ENCODE assay signal across 2 cellular contexts in the genomic region with DNA sequence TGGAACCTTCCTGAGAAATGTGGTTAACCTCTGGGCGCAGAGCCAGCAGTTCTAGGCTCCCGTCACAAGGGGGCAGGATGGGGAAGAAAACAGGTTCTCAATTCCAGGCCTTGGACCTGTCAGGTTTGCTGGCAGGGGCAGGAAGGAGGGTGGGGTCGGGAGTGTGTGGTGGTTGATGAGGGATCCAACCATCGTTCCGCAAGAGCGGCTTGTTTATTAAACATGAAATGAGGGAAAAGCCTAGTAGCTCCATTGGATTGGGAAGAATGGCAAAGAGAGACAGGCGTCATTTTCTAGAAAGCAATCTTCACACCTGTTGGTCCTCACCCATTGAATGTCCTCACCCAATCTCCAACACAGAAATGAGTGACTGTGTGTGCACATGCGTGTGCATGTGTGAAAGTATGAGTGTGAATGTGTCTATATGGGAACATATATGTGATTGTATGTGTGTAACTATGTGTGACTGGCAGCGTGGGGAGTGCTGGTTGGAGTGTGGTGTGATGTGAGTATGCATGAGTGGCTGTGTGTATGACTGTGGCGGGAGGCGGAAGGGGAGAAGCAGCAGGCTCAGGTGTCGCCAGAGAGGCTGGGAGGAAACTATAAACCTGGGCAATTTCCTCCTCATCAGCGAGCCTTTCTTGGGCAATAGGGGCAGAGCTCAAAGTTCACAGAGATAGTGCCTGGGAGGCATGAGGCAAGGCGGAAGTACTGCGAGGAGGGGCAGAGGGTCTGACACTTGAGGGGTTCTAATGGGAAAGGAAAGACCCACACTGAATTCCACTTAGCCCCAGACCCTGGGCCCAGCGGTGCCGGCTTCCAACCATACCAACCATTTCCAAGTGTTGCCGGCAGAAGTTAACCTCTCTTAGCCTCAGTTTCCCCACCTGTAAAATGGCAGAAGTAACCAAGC.
TF ChIP-seq lines count a peak whose summit lies in the region.

No MANE protein-coding gene starts in this region.

TF ChIP-seq in HEK293, 187 proteins besides CTCF, POLR2A, EP300 and RAD21 (continues in another document):
- TF ChIP-seq ZBTB17 (tag by site-specific recombination; IDR thresholded peaks at IDR 0.05) (peak; percentile 56), ZNF600 (tag by site-specific recombination; IDR thresholded peaks at IDR 0.05) (0 out of 2 replicates have a peak, but pooled peaks have one; percentile 45), ZNF558 (tag by site-specific recombination; IDR thresholded peaks at IDR 0.05) (peak; percentile 27; the same call in 1 of the 2 replicates), ZNF2 (tag by site-specific recombination; IDR thresholded peaks at IDR 0.05) (peak; percentile 96), ZNF624 (tag by site-specific recombination; IDR thresholded peaks at IDR 0.05) (no peak), ZNF654 (tag by site-specific recombination; IDR thresholded peaks at IDR 0.05; ENCODE audit: low read depth) (peak; percentile 86), ZNF24 (tag by site-specific recombination; IDR thresholded peaks at IDR 0.05) (peak; percentile 56; the same call in 1 of the 2 replicates), SCRT2 (tag by site-specific recombination; IDR thresholded peaks at IDR 0.05) (peak; percentile 98), SP7 (tag by site-specific recombination; IDR thresholded peaks at IDR 0.05) (peak; percentile 15; the same call in 1 of the 2 replicates), WT1 (tag by site-specific recombination; IDR thresholded peaks at IDR 0.05) (peak; percentile 68), ZNF114 (tag by site-specific recombination; IDR thresholded peaks at IDR 0.05) (no peak), ZSCAN30 (tag by site-specific recombination; IDR thresholded peaks at IDR 0.05) (peak; percentile 52; the same call in 1 of the 2 replicates), KLF1 (tag by site-specific recombination; IDR thresholded peaks at IDR 0.05) (peak; percentile 6; the same call in 1 of the 2 replicates), ZNF416 (tag by site-specific recombination; IDR thresholded peaks at IDR 0.05) (no peak), ZXDB (tag by site-specific recombination; IDR thresholded peaks at IDR 0.05) (peak; percentile 71), ZNF266 (tag by site-specific recombination; IDR thresholded peaks at IDR 0.05; ENCODE audit: low read depth) (no peak), HOXC10 (CRISPR knock-in tag; IDR thresholded peaks at IDR 0.05) (no peak), ZNF223 (tag by site-specific recombination; IDR thresholded peaks at IDR 0.05) (no peak)
- TF ChIP-seq, protein P1, sequence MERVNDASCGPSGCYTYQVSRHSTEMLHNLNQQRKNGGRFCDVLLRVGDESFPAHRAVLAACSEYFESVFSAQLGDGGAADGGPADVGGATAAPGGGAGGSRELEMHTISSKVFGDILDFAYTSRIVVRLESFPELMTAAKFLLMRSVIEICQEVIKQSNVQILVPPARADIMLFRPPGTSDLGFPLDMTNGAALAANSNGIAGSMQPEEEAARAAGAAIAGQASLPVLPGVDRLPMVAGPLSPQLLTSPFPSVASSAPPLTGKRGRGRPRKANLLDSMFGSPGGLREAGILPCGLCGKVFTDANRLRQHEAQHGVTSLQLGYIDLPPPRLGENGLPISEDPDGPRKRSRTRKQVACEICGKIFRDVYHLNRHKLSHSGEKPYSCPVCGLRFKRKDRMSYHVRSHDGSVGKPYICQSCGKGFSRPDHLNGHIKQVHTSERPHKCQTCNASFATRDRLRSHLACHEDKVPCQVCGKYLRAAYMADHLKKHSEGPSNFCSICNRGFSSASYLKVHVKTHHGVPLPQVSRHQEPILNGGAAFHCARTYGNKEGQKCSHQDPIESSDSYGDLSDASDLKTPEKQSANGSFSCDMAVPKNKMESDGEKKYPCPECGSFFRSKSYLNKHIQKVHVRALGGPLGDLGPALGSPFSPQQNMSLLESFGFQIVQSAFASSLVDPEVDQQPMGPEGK (tag by site-specific recombination; IDR thresholded peaks at IDR 0.05) = 0 out of 2 replicates have a peak, but pooled peaks have one; percentile 39
- TF ChIP-seq, protein P2, sequence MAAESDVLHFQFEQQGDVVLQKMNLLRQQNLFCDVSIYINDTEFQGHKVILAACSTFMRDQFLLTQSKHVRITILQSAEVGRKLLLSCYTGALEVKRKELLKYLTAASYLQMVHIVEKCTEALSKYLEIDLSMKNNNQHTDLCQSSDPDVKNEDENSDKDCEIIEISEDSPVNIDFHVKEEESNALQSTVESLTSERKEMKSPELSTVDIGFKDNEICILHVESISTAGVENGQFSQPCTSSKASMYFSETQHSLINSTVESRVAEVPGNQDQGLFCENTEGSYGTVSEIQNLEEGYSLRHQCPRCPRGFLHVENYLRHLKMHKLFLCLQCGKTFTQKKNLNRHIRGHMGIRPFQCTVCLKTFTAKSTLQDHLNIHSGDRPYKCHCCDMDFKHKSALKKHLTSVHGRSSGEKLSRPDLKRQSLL (tag by site-specific recombination; IDR thresholded peaks at IDR 0.05) = no peak
- TF ChIP-seq, protein P3, sequence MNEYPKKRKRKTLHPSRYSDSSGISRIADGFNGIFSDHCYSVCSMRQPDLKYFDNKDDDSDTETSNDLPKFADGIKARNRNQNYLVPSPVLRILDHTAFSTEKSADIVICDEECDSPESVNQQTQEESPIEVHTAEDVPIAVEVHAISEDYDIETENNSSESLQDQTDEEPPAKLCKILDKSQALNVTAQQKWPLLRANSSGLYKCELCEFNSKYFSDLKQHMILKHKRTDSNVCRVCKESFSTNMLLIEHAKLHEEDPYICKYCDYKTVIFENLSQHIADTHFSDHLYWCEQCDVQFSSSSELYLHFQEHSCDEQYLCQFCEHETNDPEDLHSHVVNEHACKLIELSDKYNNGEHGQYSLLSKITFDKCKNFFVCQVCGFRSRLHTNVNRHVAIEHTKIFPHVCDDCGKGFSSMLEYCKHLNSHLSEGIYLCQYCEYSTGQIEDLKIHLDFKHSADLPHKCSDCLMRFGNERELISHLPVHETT (tag by site-specific recombination; IDR thresholded peaks at IDR 0.05) = no peak
- TF ChIP-seq, protein P4, sequence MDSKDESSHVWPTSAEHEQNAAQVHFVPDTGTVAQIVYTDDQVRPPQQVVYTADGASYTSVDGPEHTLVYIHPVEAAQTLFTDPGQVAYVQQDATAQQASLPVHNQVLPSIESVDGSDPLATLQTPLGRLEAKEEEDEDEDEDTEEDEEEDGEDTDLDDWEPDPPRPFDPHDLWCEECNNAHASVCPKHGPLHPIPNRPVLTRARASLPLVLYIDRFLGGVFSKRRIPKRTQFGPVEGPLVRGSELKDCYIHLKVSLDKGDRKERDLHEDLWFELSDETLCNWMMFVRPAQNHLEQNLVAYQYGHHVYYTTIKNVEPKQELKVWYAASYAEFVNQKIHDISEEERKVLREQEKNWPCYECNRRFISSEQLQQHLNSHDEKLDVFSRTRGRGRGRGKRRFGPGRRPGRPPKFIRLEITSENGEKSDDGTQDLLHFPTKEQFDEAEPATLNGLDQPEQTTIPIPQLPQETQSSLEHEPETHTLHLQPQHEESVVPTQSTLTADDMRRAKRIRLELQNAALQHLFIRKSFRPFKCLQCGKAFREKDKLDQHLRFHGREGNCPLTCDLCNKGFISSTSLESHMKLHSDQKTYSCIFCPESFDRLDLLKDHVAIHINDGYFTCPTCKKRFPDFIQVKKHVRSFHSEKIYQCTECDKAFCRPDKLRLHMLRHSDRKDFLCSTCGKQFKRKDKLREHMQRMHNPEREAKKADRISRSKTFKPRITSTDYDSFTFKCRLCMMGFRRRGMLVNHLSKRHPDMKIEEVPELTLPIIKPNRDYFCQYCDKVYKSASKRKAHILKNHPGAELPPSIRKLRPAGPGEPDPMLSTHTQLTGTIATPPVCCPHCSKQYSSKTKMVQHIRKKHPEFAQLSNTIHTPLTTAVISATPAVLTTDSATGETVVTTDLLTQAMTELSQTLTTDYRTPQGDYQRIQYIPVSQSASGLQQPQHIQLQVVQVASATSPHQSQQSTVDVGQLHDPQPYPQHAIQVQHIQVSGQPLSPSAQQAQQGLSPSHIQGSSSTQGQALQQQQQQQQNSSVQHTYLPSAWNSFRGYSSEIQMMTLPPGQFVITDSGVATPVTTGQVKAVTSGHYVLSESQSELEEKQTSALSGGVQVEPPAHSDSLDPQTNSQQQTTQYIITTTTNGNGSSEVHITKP (tag by site-specific recombination; IDR thresholded peaks at IDR 0.05) = peak; percentile 82

TF ChIP-seq in GM12878, 131 proteins besides CTCF, POLR2A, EP300 and RAD21 (continues in another document):
- TF ChIP-seq RBBP5 (conservative IDR thresholded peaks at IDR 0.05) = no peak
- TF ChIP-seq ZNF207 (IDR thresholded peaks at IDR 0.05; ENCODE audit: borderline replicate concordance) = peak; percentile 41; the same call in 1 of the 2 replicates
- TF ChIP-seq SRF (IDR thresholded peaks at IDR 0.05; ENCODE audit: low read depth in 2 of 2, low read length in 2 of 2) = 0 out of 4 replicates have a peak, but pooled peaks of 1 of the 2 experiments have one; percentile 21
- TF ChIP-seq TCF7 (IDR thresholded peaks at IDR 0.05; ENCODE audit: borderline replicate concordance) = no peak
- TF ChIP-seq, protein P5, sequence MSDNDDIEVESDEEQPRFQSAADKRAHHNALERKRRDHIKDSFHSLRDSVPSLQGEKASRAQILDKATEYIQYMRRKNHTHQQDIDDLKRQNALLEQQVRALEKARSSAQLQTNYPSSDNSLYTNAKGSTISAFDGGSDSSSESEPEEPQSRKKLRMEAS (IDR thresholded peaks at IDR 0.05; ENCODE audit: low read depth, low read length) = no peak
- TF ChIP-seq SPI1 (IDR thresholded peaks at IDR 0.05; ENCODE audit: borderline replicate concordance, insufficient read depth, low read depth, low read length) = no peak
- no peak for TF ChIP-seq NR2F1 (conservative IDR thresholded peaks at IDR 0.05)
- no peak for TF ChIP-seq ESRRA (IDR thresholded peaks at IDR 0.05; ENCODE audit: low read length)
- no peak; the same call in 1 of the 2 replicates for TF ChIP-seq FOXM1 (IDR thresholded peaks at IDR 0.05; ENCODE audit: low read depth, low read length)
- TF ChIP-seq TBL1XR1 (IDR thresholded peaks at IDR 0.05; ENCODE audit: low read depth, low read length) = no peak
- TF ChIP-seq MYC (IDR thresholded peaks at IDR 0.05; ENCODE audit: insufficient read depth, insufficient read length, insufficient replicate concordance, low read length, severe bottlenecking) = no peak
- no peak for TF ChIP-seq SUPT20H (IDR thresholded peaks at IDR 0.05; ENCODE audit: borderline replicate concordance, control insufficient read depth, low read depth, low read length)
- no peak for TF ChIP-seq LARP7 (IDR thresholded peaks at IDR 0.05)
- TF ChIP-seq, protein P6, sequence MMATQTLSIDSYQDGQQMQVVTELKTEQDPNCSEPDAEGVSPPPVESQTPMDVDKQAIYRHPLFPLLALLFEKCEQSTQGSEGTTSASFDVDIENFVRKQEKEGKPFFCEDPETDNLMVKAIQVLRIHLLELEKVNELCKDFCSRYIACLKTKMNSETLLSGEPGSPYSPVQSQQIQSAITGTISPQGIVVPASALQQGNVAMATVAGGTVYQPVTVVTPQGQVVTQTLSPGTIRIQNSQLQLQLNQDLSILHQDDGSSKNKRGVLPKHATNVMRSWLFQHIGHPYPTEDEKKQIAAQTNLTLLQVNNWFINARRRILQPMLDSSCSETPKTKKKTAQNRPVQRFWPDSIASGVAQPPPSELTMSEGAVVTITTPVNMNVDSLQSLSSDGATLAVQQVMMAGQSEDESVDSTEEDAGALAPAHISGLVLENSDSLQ (IDR thresholded peaks at IDR 0.05) = peak; percentile 83
- TF ChIP-seq WRNIP1 (IDR thresholded peaks at IDR 0.05; ENCODE audit: borderline replicate concordance, low read depth, low read length) = no peak
- no peak for TF ChIP-seq RELA (IDR thresholded peaks at IDR 0.05; ENCODE audit: borderline replicate concordance, partially characterized antibody)
- TF ChIP-seq MTA3 (IDR thresholded peaks at IDR 0.05; ENCODE audit: borderline replicate concordance, low read length) = no peak
- peak; percentile 96; the same call in 1 of the 2 replicates for TF ChIP-seq HDGF (IDR thresholded peaks at IDR 0.05)
- TF ChIP-seq, protein P7, sequence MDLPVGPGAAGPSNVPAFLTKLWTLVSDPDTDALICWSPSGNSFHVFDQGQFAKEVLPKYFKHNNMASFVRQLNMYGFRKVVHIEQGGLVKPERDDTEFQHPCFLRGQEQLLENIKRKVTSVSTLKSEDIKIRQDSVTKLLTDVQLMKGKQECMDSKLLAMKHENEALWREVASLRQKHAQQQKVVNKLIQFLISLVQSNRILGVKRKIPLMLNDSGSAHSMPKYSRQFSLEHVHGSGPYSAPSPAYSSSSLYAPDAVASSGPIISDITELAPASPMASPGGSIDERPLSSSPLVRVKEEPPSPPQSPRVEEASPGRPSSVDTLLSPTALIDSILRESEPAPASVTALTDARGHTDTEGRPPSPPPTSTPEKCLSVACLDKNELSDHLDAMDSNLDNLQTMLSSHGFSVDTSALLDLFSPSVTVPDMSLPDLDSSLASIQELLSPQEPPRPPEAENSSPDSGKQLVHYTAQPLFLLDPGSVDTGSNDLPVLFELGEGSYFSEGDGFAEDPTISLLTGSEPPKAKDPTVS (IDR thresholded peaks at IDR 0.05; ENCODE audit: low read depth, low read length) = peak; percentile 87; the same call in 1 of the 2 replicates
- no peak for TF ChIP-seq SREBF1 (IDR thresholded peaks at IDR 0.05; ENCODE audit: low read length)
- TF ChIP-seq, protein P8, sequence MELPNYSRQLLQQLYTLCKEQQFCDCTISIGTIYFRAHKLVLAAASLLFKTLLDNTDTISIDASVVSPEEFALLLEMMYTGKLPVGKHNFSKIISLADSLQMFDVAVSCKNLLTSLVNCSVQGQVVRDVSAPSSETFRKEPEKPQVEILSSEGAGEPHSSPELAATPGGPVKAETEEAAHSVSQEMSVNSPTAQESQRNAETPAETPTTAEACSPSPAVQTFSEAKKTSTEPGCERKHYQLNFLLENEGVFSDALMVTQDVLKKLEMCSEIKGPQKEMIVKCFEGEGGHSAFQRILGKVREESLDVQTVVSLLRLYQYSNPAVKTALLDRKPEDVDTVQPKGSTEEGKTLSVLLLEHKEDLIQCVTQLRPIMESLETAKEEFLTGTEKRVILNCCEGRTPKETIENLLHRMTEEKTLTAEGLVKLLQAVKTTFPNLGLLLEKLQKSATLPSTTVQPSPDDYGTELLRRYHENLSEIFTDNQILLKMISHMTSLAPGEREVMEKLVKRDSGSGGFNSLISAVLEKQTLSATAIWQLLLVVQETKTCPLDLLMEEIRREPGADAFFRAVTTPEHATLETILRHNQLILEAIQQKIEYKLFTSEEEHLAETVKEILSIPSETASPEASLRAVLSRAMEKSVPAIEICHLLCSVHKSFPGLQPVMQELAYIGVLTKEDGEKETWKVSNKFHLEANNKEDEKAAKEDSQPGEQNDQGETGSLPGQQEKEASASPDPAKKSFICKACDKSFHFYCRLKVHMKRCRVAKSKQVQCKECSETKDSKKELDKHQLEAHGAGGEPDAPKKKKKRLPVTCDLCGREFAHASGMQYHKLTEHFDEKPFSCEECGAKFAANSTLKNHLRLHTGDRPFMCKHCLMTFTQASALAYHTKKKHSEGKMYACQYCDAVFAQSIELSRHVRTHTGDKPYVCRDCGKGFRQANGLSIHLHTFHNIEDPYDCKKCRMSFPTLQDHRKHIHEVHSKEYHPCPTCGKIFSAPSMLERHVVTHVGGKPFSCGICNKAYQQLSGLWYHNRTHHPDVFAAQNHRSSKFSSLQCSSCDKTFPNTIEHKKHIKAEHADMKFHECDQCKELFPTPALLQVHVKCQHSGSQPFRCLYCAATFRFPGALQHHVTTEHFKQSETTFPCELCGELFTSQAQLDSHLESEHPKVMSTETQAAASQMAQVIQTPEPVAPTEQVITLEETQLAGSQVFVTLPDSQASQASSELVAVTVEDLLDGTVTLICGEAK (IDR thresholded peaks at IDR 0.05; ENCODE audit: borderline replicate concordance) = no peak
- no peak for TF ChIP-seq ETV6 (conservative IDR thresholded peaks at IDR 0.05 in 1 of 2, IDR thresholded peaks at IDR 0.05 in 1 of 2; ENCODE audit: borderline replicate concordance in 1 of 2, low read depth in 1 of 2)
- 0 out of 2 replicates have a peak, but pooled peaks have one; percentile 29 for TF ChIP-seq ZNF24 (IDR thresholded peaks at IDR 0.05)
- TF ChIP-seq RFX5 (IDR thresholded peaks at IDR 0.05; ENCODE audit: low read depth, low read length) = no peak
- peak; percentile 93 for TF ChIP-seq NBN (IDR thresholded peaks at IDR 0.05)
- TF ChIP-seq NR2C1 (IDR thresholded peaks at IDR 0.05) = no peak
- no peak for TF ChIP-seq MYB (IDR thresholded peaks at IDR 0.05; ENCODE audit: borderline replicate concordance, low read depth, low read length)
- no peak for TF ChIP-seq SP1 (IDR thresholded peaks at IDR 0.05; ENCODE audit: low read depth, low read length)
- TF ChIP-seq ZSCAN29 (IDR thresholded peaks at IDR 0.05) = no peak
